In genomic region chr11:65921033-65921555, GRCh38 we compare ENCODE assay signal across 11 cellular contexts. TPM values are rescaled to one million over a fixed set of nuclear protein-coding genes. Genes with fewer than 3 reads are reported as not detected.
DNase-seq lines count a peak whose midpoint lies in the region; ATAC-seq and TF ChIP-seq lines count a peak whose summit lies in the region.
"Had no signal": no experiment of that assay in that cellular context is flagged by ENCODE, and none has a peak within 500 bp of the region (broad histone marks: within the 10 kb centered on the region; RNA-seq: fewer than 3 reads in every experiment).

No MANE protein-coding gene starts in this region.

- no peaks in the 10 kb centered on the region for H3K9me3 ChIP-seq in fibroblast of lung (ENCODE audit: control insufficient read depth, insufficient read depth, low read depth, low read length)
- no peaks in the 10 kb centered on the region for H3K9me3 ChIP-seq in skeletal muscle tissue (ENCODE audit: control insufficient read depth in 3 of 3, low read length in 3 of 3)

- H3K9ac ChIP-seq in fibroblast of lung (ENCODE audit: insufficient read depth, low read length) (no peak overlapping the region), skeletal muscle tissue (ENCODE audit: low read depth in 1 of 3, low read length in 3 of 3) (peak overlapping the region in 2 of 3 donors; percentile 76 to 80)

- no peaks in the 10 kb centered on the region for H3K27me3 Mint-ChIP-seq in activated CD4-positive, alpha-beta T cell treated with anti-CD3 and anti-CD28 coated beads, Interleukin-2, amount 10 ng/mL, durations not matched to agents 7 days and 5 days

- no peak overlapping the region for H2AFZ ChIP-seq in fibroblast of lung (ENCODE audit: low read length)

- H3K27ac Mint-ChIP-seq in activated CD4-positive, alpha-beta T cell treated with anti-CD3 and anti-CD28 coated beads, Interleukin-2, amount 10 ng/mL, durations not matched to agents 7 days and 5 days: no peak overlapping the region

- peaks cover 49% of the 10 kb centered on the region for H3K4me1 Mint-ChIP-seq in activated CD4-positive, alpha-beta T cell treated with anti-CD3 and anti-CD28 coated beads, Interleukin-2, amount 10 ng/mL, durations not matched to agents 7 days and 5 days

- DNase-seq in activated CD4-positive, alpha-beta T cell treated with anti-CD3 and anti-CD28 coated beads, Interleukin-2, amount 10 ng/mL, durations not matched to agents 7 days and 5 days: no peak
- no peak for DNase-seq in activated CD4-positive, alpha-beta T cell treated with anti-CD3 and anti-CD28 coated beads, Interleukin-2, amount 50 U/mL, for 1 hour
- no peak for DNase-seq in fibroblast of lung (ENCODE audit: low read depth in 2 of 2)
- DNase-seq in ACHN: no peak
- no peak for DNase-seq in foreskin keratinocyte
- no peak for DNase-seq in RPMI8226
- DNase-seq: NCI-H774 had no signal

- H3K27ac ChIP-seq in VCaP (peak overlapping the region; percentile 100), fibroblast of lung (ENCODE audit: insufficient read depth, low read length) (no peak overlapping the region), skeletal muscle tissue (ENCODE audit: low read depth, low read length) (no peak overlapping the region), foreskin keratinocyte (no peak overlapping the region)

- no peaks in the 10 kb centered on the region for H3K9me3 Mint-ChIP-seq in activated CD4-positive, alpha-beta T cell treated with anti-CD3 and anti-CD28 coated beads, Interleukin-2, amount 10 ng/mL, durations not matched to agents 7 days and 5 days

- POLR2A ChIA-PET in activated CD4-positive, alpha-beta T cell treated with anti-CD3 and anti-CD28 coated beads, Interleukin-2, amount 10 ng/mL, durations not matched to agents 7 days and 5 days (lab: Charles Lee): no interaction called here

- in situ Hi-C loops in ACHN (cut with HindIII; ENCODE audit: low pct_ligation_motif_present, low pct_unique_long_range_greater_than_20kb, low sequenced_read_pairs): no loop called here

- H3K36me3 Mint-ChIP-seq in activated CD4-positive, alpha-beta T cell treated with anti-CD3 and anti-CD28 coated beads, Interleukin-2, amount 10 ng/mL, durations not matched to agents 7 days and 5 days (ENCODE audit: low read depth): peaks cover 40% of the 10 kb centered on the region

- peaks cover 25% of the 10 kb centered on the region for H3K4me1 ChIP-seq in fibroblast of lung (ENCODE audit: control insufficient read depth, extremely low read depth, insufficient read depth, low read length)
- peaks cover 34 to 38% (median 36%) of the 10 kb centered on the region in 3 donors for H3K4me1 ChIP-seq in skeletal muscle tissue (ENCODE audit: control insufficient read depth in 3 of 3, insufficient read depth in 3 of 3, low read length in 3 of 3)
- peaks cover 7% of the 10 kb centered on the region for H3K4me1 ChIP-seq in foreskin keratinocyte

- CTCF ChIA-PET in activated CD4-positive, alpha-beta T cell treated with anti-CD3 and anti-CD28 coated beads, Interleukin-2, amount 10 ng/mL, durations not matched to agents 7 days and 5 days (lab: Charles Lee): interaction anchor here (0.6 to 2.9 kb wide), 5 partner anchors 12 to 133 kb away, joined by 3 to 11 read pairs (median 3); partner anchors contain the start of gene FIBP

- H3K4me2 ChIP-seq in fibroblast of lung (ENCODE audit: extremely low read depth, insufficient read depth, low read length): peak overlapping the region; percentile 86

- H3K4me3 Mint-ChIP-seq in activated CD4-positive, alpha-beta T cell treated with anti-CD3 and anti-CD28 coated beads, Interleukin-2, amount 10 ng/mL, durations not matched to agents 7 days and 5 days: peak overlapping the region; percentile 95

- no peak for TF ChIP-seq CTCF in VCaP (conservative IDR thresholded peaks at IDR 0.05)
- TF ChIP-seq CTCF in fibroblast of lung (conservative IDR thresholded peaks at IDR 0.05 in 1 of 2, IDR thresholded peaks at IDR 0.05 in 1 of 2; ENCODE audit: low read depth in 1 of 2, low read length in 2 of 2): no peak
- no peak for TF ChIP-seq CTCF in foreskin keratinocyte (conservative IDR thresholded peaks at IDR 0.05)

- peaks cover 22% of the 10 kb centered on the region for H3K36me3 ChIP-seq in fibroblast of lung (ENCODE audit: control insufficient read depth, insufficient read depth, low read length)
- H3K36me3 ChIP-seq in skeletal muscle tissue (ENCODE audit: control insufficient read depth in 3 of 3, insufficient read depth in 3 of 3, low read length in 3 of 3): peaks cover 9 to 26% (median 26%) of the 10 kb centered on the region in 3 donors

- H3K79me2 ChIP-seq in fibroblast of lung (ENCODE audit: control insufficient read depth, insufficient read depth, low read length): peaks cover 56% of the 10 kb centered on the region

- ATAC-seq in foreskin keratinocyte: no peak

- no peaks in the 10 kb centered on the region for H4K20me1 ChIP-seq in fibroblast of lung (ENCODE audit: control insufficient read depth, extremely low read depth, insufficient read depth, low read length)

- H3K4me3 ChIP-seq in fibroblast of lung (replicated peaks in 1 of 4; ENCODE audit: control extremely low read depth in 1 of 4, insufficient read depth in 1 of 4, low read depth in 3 of 4, low read length in 4 of 4): peak overlapping the region; percentile 68 to 95 (median 76)
- peak overlapping the region in 2 of 3 donors; percentile 69 to 80 for H3K4me3 ChIP-seq in skeletal muscle tissue (ENCODE audit: low read length in 3 of 3)

- H3K27me3 ChIP-seq in fibroblast of lung (ENCODE audit: control insufficient read depth, insufficient read depth, low read length) (no peaks in the 10 kb centered on the region), skeletal muscle tissue (ENCODE audit: control insufficient read depth in 3 of 3, insufficient read depth in 3 of 3, low read length in 3 of 3) (no peaks in the 10 kb centered on the region), foreskin keratinocyte (no peaks in the 10 kb centered on the region)

RNA-seq across cellular contexts. Expression of gene DRAP1, which starts 1.9 kb away (rescaled TPM):
- 100 to 1,000 TPM; 190 to 218 TPM for total RNA-seq in activated CD4-positive, alpha-beta T cell treated with anti-CD3 and anti-CD28 coated beads, Interleukin-2, amount 10 ng/mL, durations not matched to agents 7 days and 5 days
- total RNA-seq in fibroblast of lung (155 and 300 TPM in 2 replicates), skeletal muscle tissue (71.0 TPM), foreskin keratinocyte (284 and 286 TPM in 2 replicates)
- polyA plus RNA-seq in fibroblast of lung (130 and 275 TPM in 2 replicates), foreskin keratinocyte (424 and 432 TPM in 2 replicates)
- polyA plus RNA-seq in fibroblast of lung (2012): 329 and 696 TPM in 2 replicates
- polyA minus RNA-seq in fibroblast of lung (ENCODE audit: low replicate concordance): 60.5 and 98.3 TPM in 2 replicates

RNA-seq across cellular contexts. Expression of gene C11orf68, which starts 2.2 kb away (rescaled TPM):
- 10 to 100 TPM; 32.7 to 36.3 TPM for total RNA-seq in activated CD4-positive, alpha-beta T cell treated with anti-CD3 and anti-CD28 coated beads, Interleukin-2, amount 10 ng/mL, durations not matched to agents 7 days and 5 days
- 18.0 and 26.6 TPM in 2 replicates for total RNA-seq in fibroblast of lung
- polyA plus RNA-seq in fibroblast of lung: 27.6 and 57.2 TPM in 2 replicates
- polyA plus RNA-seq in fibroblast of lung (2012): 46.7 and 99.2 TPM in 2 replicates
- 68.3 and 159 TPM in 2 replicates for polyA minus RNA-seq in fibroblast of lung (ENCODE audit: low replicate concordance)
- 12.5 TPM for total RNA-seq in skeletal muscle tissue
- total RNA-seq in foreskin keratinocyte: 40.5 and 41.7 TPM in 2 replicates
- polyA plus RNA-seq in foreskin keratinocyte: 63.3 and 69.0 TPM in 2 replicates

RNA-seq across cellular contexts. Expression of gene FOSL1, which starts 20.9 kb away (rescaled TPM):
- 1 to 10 TPM; 1.7 to 2.0 TPM for total RNA-seq in activated CD4-positive, alpha-beta T cell treated with anti-CD3 and anti-CD28 coated beads, Interleukin-2, amount 10 ng/mL, durations not matched to agents 7 days and 5 days
- total RNA-seq in fibroblast of lung: 7.4 and 8.8 TPM in 2 replicates
- 3.5 and 26.9 TPM in 2 replicates for polyA plus RNA-seq in fibroblast of lung
- 27.4 and 167 TPM in 2 replicates for polyA plus RNA-seq in fibroblast of lung (2012)
- 54.5 and 239 TPM in 2 replicates for polyA minus RNA-seq in fibroblast of lung (ENCODE audit: low replicate concordance)
- not detected for total RNA-seq in skeletal muscle tissue
- total RNA-seq in foreskin keratinocyte: 127 and 153 TPM in 2 replicates
- polyA plus RNA-seq in foreskin keratinocyte: 199 and 204 TPM in 2 replicates
- total RNA-seq: urinary bladder had no signal

RNA-seq across cellular contexts. Expression of gene TSGA10IP, which starts 24.2 kb away (rescaled TPM):
- not detected for total RNA-seq in activated CD4-positive, alpha-beta T cell treated with anti-CD3 and anti-CD28 coated beads, Interleukin-2, amount 10 ng/mL, durations not matched to agents 7 days and 5 days
- total RNA-seq in fibroblast of lung: 0.17 TPM in 1 of 2 replicates, not detected in the other
- 0.06 TPM in 1 of 2 replicates, not detected in the other for polyA plus RNA-seq in fibroblast of lung
- polyA plus RNA-seq in fibroblast of lung (2012): 0.18 TPM in 1 of 2 replicates, not detected in the other
- polyA minus RNA-seq in fibroblast of lung (ENCODE audit: low replicate concordance): not detected in 2 replicates
- total RNA-seq in skeletal muscle tissue: not detected
- not detected in 2 replicates for total RNA-seq in foreskin keratinocyte
- not detected in 2 replicates for polyA plus RNA-seq in foreskin keratinocyte
- total RNA-seq: M059J, urinary bladder had no signal

RNA-seq across cellular contexts. Expression of gene CCDC85B, which starts 30.6 kb away (rescaled TPM):
- total RNA-seq in activated CD4-positive, alpha-beta T cell treated with anti-CD3 and anti-CD28 coated beads, Interleukin-2, amount 10 ng/mL, durations not matched to agents 7 days and 5 days: 10 to 100 TPM; 39.4 to 56.7 TPM
- total RNA-seq in fibroblast of lung (83.7 and 118 TPM in 2 replicates), skeletal muscle tissue (12.0 TPM), foreskin keratinocyte (25.4 and 36.9 TPM in 2 replicates)
- polyA plus RNA-seq in fibroblast of lung (18.1 and 20.6 TPM in 2 replicates), foreskin keratinocyte (58.9 and 62.1 TPM in 2 replicates)
- 78.4 and 153 TPM in 2 replicates for polyA plus RNA-seq in fibroblast of lung (2012)
- 6.7 and 7.7 TPM in 2 replicates for polyA minus RNA-seq in fibroblast of lung (ENCODE audit: low replicate concordance)

Comparison
In these comparisons a context has a peak if more than half of its experiments do, and no peak if none do; other contexts are left out.
1. RNA of gene FOSL1, which starts 20.9 kb away (total RNA-seq): 127 to 153 TPM in foreskin keratinocyte; 7.4 to 8.8 TPM in fibroblast of lung, 1.7 to 2.0 TPM in activated CD4-positive, alpha-beta T cell treated with anti-CD3 and anti-CD28 coated beads, Interleukin-2, amount 10 ng/mL, durations not matched to agents 7 days and 5 days and not detected in skeletal muscle tissue (single experiment); every median in the first group is over 10 times any median in the second.